28 cellular contexts compared by ENCODE assay signal in the genomic region with DNA sequence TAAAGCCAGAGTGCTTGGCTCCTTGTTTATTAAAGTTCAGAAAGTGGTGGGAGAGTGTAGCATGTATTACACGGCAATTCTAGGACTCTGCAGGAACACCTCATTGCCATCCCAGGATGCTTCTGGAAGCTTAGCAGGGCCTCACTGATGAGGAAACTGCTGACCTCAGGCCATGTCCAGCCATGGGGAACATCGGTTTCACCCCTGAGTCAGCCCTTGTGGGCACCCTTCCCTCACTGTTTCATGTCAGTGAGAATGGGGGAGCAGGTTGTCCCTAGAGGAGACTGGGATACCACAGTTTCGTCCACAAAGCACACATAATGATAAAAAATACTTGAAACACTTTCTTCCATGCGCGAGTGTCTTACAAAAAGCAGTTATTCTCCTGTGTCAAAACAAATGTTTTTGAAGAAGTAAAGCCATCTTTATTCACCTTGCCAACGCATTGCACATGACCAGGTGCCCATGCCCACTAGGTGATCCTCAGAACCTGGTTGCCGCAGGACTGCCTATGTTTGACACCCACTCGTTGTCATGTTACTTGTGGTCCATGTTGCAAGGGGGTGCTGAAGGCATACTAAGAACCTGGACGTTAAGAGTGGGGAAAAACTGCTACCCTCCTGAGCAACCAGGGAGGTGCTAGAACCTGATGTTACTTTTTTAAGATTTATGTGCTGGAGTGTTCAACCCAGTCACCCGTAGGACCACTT.
"Had no signal": no experiment of that assay in that cellular context is flagged by ENCODE, and none has a peak within 500 bp of the region (broad histone marks: within the 10 kb centered on the region; RNA-seq: fewer than 3 reads in every experiment).

No MANE protein-coding gene starts in this region.

- ATAC-seq: activated T-cell treated with anti-CD3 and anti-CD28 coated beads, Interleukin-2, amount 50 U/mL, for 72 hours; body of pancreas; left colon; pancreas had no signal

- H3K27ac Mint-ChIP-seq: activated naive CD8-positive, alpha-beta T cell treated with anti-CD3 and anti-CD28 coated beads for 36 hours; activated T-cell treated with anti-CD3 and anti-CD28 coated beads, Interleukin-2, amount 50 U/mL, for 72 hours; mesothelial cell of epicardium; naive B cell; nephron progenitor cell; T-helper 1 cell treated with Interleukin-12 subunit alpha and Interleukin-12 subunit beta and Interleukin-4 antibody, amounts not matched to agents 30 μg/mL and 1 μg/mL, for 36 hours had no signal

- H3K4me3 ChIP-seq: adrenal gland, body of pancreas, esophagus squamous epithelium, pancreas, prostate gland, SK-N-MC, smooth muscle cell, testis, transverse colon had no signal

- H3K27me3 Mint-ChIP-seq: activated naive CD8-positive, alpha-beta T cell treated with anti-CD3 and anti-CD28 coated beads for 36 hours had no signal

- DNase-seq: activated CD4-positive, alpha-beta T cell treated with anti-CD3 and anti-CD28 coated beads for 48 hours; activated CD4-positive, alpha-beta T cell treated with anti-CD3 and anti-CD28 coated beads, Interleukin-2, amount 50 U/mL, for 48 hours; activated naive CD4-positive, alpha-beta T cell; activated naive CD8-positive, alpha-beta T cell treated with anti-CD3 and anti-CD28 coated beads for 36 hours; activated T-cell treated with anti-CD3 and anti-CD28 coated beads for 4 hours; activated T-cell treated with anti-CD3 and anti-CD28 coated beads, Interleukin-2, amount 50 U/mL, for 72 hours; aorta; body of pancreas; cortex of kidney; esophagus squamous epithelium; glutamatergic neuron; left colon; naive B cell; nephron progenitor cell; pancreas; retina; stimulated activated CD4-positive, alpha-beta T cell treated with anti-CD3 and anti-CD28 coated beads, Interleukin-1b, Interleukin-23, amount 100 ng/mL, for 48 hours; stimulated activated naive CD4-positive, alpha-beta T cell; SW 1271; T-helper 9 cell; testis; transverse colon had no signal

- H3K4me3 Mint-ChIP-seq: activated naive CD8-positive, alpha-beta T cell treated with anti-CD3 and anti-CD28 coated beads for 36 hours; activated T-cell treated with anti-CD3 and anti-CD28 coated beads, Interleukin-2, amount 50 U/mL, for 72 hours; mesothelial cell of epicardium; nephron progenitor cell; T-helper 1 cell treated with Interleukin-12 subunit alpha and Interleukin-12 subunit beta and Interleukin-4 antibody, amounts not matched to agents 30 μg/mL and 1 μg/mL, for 36 hours had no signal

- H3K27me3 ChIP-seq: adrenal gland, body of pancreas, esophagus squamous epithelium, pancreas, testis, transverse colon had no signal

- H3K36me3 Mint-ChIP-seq: activated naive CD8-positive, alpha-beta T cell treated with anti-CD3 and anti-CD28 coated beads for 36 hours had no signal

- H3K9me3 Mint-ChIP-seq: activated naive CD8-positive, alpha-beta T cell treated with anti-CD3 and anti-CD28 coated beads for 36 hours; activated T-cell treated with anti-CD3 and anti-CD28 coated beads, Interleukin-2, amount 50 U/mL, for 72 hours; naive B cell; T-helper 1 cell treated with Interleukin-12 subunit alpha and Interleukin-12 subunit beta and Interleukin-4 antibody, amounts not matched to agents 30 μg/mL and 1 μg/mL, for 36 hours had no signal

- H3K4me1 ChIP-seq: adrenal gland, body of pancreas, pancreas, prostate gland, testis, transverse colon had no signal

- H3K36me3 ChIP-seq: adrenal gland, pancreas, prostate gland, transverse colon had no signal

- H3K4me1 Mint-ChIP-seq: activated naive CD8-positive, alpha-beta T cell treated with anti-CD3 and anti-CD28 coated beads for 36 hours; mesothelial cell of epicardium; naive B cell; nephron progenitor cell had no signal

- H3K9me3 ChIP-seq: adrenal gland, body of pancreas, esophagus squamous epithelium, pancreas, prostate gland, testis, transverse colon had no signal
